13 cellular contexts compared by ENCODE assay signal in the genomic region with DNA sequence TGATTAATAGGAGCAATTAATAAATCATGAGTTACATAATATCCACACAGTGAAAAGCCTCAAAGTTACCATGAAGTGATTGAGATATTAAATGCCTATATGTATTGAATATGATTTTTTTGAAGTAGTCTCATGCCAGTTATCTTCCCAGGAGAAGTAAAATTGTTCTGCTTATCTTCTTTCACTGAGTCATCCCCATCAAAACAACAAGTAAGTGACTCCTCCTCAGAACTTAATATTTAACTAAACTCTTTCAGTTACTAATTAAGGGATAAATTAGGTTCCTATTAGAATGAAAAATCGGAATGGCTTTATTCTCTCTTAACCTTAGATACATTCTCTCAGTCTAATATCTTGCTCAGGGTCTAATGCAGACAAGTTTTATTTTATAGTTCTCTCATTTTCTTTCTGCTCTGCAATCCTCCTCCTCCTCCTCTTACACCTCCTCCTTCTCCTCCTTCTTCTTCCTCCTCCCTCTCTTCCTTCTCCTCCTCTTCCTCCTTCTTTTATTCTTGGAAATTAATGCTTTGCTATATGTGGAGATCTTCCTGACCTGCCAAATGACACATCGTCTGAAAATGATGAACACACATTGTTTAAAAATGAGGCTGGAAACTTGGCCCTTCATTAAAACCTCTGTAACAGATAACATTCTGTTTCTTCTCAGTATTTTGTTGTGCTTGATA.
DNase-seq lines count a peak whose midpoint lies in the region; ATAC-seq and TF ChIP-seq lines count a peak whose summit lies in the region.
"Had no signal": no experiment of that assay in that cellular context is flagged by ENCODE, and none has a peak within 500 bp of the region (broad histone marks: within the 10 kb centered on the region; RNA-seq: fewer than 3 reads in every experiment).

No MANE protein-coding gene starts in this region.

- peak overlapping the region; percentile 68 for H3K27ac Mint-ChIP-seq in T-helper 2 cell treated with Interferon-gamma antibody and Interleukin-4, amounts not matched to agents 5 μg/mL and 100 μg/mL, for 36 hours
- no peak overlapping the region for H3K27ac Mint-ChIP-seq in WTC11

- no peak for TF ChIP-seq CTCF in brain microvascular endothelial cell (IDR thresholded peaks at IDR 0.05; ENCODE audit: low read depth, low read length, missing control alignments)
- no peak for TF ChIP-seq CTCF in neutrophil (IDR thresholded peaks at IDR 0.05)
- no peak for TF ChIP-seq CTCF in WTC11 (IDR thresholded peaks at IDR 0.05)

- no peak overlapping the region for H2AK5ac ChIP-seq in neuronal stem cell (ENCODE audit: low read depth, low read length)

- no peak overlapping the region for H3K18ac ChIP-seq in neuronal stem cell (ENCODE audit: low read length)

- POLR2A ChIA-PET in WTC11 (lab: Charles Lee) = no interaction called here

- no CpG with 5 or more reads among the region's 2 CpGs for WGBS in neuronal stem cell (ENCODE audit: extremely low coverage in 2 of 2, insufficient read length in 2 of 2, insufficient replicate concordance in 1 of 2), 2 donors

- peaks cover 10% of the 10 kb centered on the region; the same call in 1 of the 2 replicates for H3K36me3 ChIP-seq in KOPT-K1 (ENCODE audit: insufficient read depth, low read length)
- no peaks in the 10 kb centered on the region for H3K36me3 ChIP-seq in brain microvascular endothelial cell (replicated peaks)
- H3K36me3 ChIP-seq in neutrophil = no peaks in the 10 kb centered on the region
- H3K36me3 ChIP-seq in neuronal stem cell (replicated peaks in 1 of 2; ENCODE audit: control insufficient read depth in 2 of 2, insufficient read depth in 2 of 2, low read length in 2 of 2) = no peaks in the 10 kb centered on the region
- H3K36me3 ChIP-seq: pancreas, WERI-Rb-1 had no signal

- in situ Hi-C loops in brain microvascular endothelial cell (cut with HindIII; ENCODE audit: low pct_ligation_motif_present, low sequenced_read_pairs) = no loop called here

- H3K4me3 ChIP-seq in brain microvascular endothelial cell (ENCODE audit: low read depth, low read length) (no peak overlapping the region), neutrophil (ENCODE audit: low read depth in 1 of 2, low read length in 1 of 2) (no peak overlapping the region), neuronal stem cell (ENCODE audit: low read length in 2 of 2) (no peak overlapping the region)
- H3K4me3 ChIP-seq: pancreas had no signal

- H3K4ac ChIP-seq in neuronal stem cell (ENCODE audit: low read length) = no peak overlapping the region

- H2BK15ac ChIP-seq in neuronal stem cell (ENCODE audit: low read length) = no peak overlapping the region

- peaks cover 87% of the 10 kb centered on the region for H3K4me1 Mint-ChIP-seq in T-helper 2 cell treated with Interferon-gamma antibody and Interleukin-4, amounts not matched to agents 5 μg/mL and 100 μg/mL, for 36 hours (ENCODE audit: low read depth)
- H3K4me1 Mint-ChIP-seq in WTC11 = peaks cover 5% of the 10 kb centered on the region

- H3K23ac ChIP-seq in neuronal stem cell (ENCODE audit: low read depth, low read length, poor library complexity) = no peak overlapping the region

- no peak overlapping the region for H2BK12ac ChIP-seq in neuronal stem cell (ENCODE audit: low read length)

- DNase-seq in T-helper 2 cell treated with Interferon-gamma antibody and Interleukin-4, amounts not matched to agents 5 μg/mL and 100 μg/mL, for 36 hours (ENCODE audit: low spot score) = no peak
- DNase-seq in T-helper 2 cell = no peak
- peak; percentile 58 for DNase-seq in brain microvascular endothelial cell
- no peak for DNase-seq in neuronal stem cell (ENCODE audit: low spot score)
- DNase-seq in WTC11 (ENCODE audit: low spot score) = no peak
- DNase-seq: 8988T; activated gamma-delta T cell; pancreas; stimulated activated CD4-positive, alpha-beta T cell treated with anti-CD3 and anti-CD28 coated beads, Interleukin-2, amount 100 ng/mL, for 24 hours; WERI-Rb-1 had no signal

- H3K79me1 ChIP-seq in neuronal stem cell (ENCODE audit: low read depth, low read length) = no peaks in the 10 kb centered on the region

- CTCF ChIA-PET in WTC11 (lab: Charles Lee) = no interaction called here

- H3K27me3 ChIP-seq in brain microvascular endothelial cell (replicated peaks) = no peaks in the 10 kb centered on the region
- H3K27me3 ChIP-seq in neutrophil = no peaks in the 10 kb centered on the region
- H3K27me3 ChIP-seq in neuronal stem cell (ENCODE audit: control insufficient read depth in 3 of 3, insufficient read depth in 3 of 3, low read depth in 1 of 3, low read length in 3 of 3) = no peaks in the 10 kb centered on the region

- no peaks in the 10 kb centered on the region for H3K9me3 ChIP-seq in KOPT-K1 (ENCODE audit: insufficient read depth, low read length, poor library complexity, severe bottlenecking)
- H3K9me3 ChIP-seq in neutrophil = no peaks in the 10 kb centered on the region
- no peaks in the 10 kb centered on the region for H3K9me3 ChIP-seq in neuronal stem cell (replicated peaks in 1 of 2; ENCODE audit: control insufficient read depth in 2 of 2, insufficient read depth in 1 of 2, low read depth in 1 of 2, low read length in 2 of 2)
- H3K9me3 ChIP-seq: pancreas had no signal

- no peak overlapping the region for H4K8ac ChIP-seq in neuronal stem cell (ENCODE audit: low read depth, low read length)

- peak overlapping the region; percentile 48 for H3K4me3 Mint-ChIP-seq in T-helper 2 cell treated with Interferon-gamma antibody and Interleukin-4, amounts not matched to agents 5 μg/mL and 100 μg/mL, for 36 hours
- no peak overlapping the region for H3K4me3 Mint-ChIP-seq in WTC11

- peak overlapping the region; percentile 93 for H3K27ac ChIP-seq in KOPT-K1 (ENCODE audit: low read depth, low read length, poor library complexity, severe bottlenecking)
- H3K27ac ChIP-seq in brain microvascular endothelial cell = peak overlapping the region; percentile 92
- H3K27ac ChIP-seq in neutrophil = peak overlapping the region; percentile 56
- H3K27ac ChIP-seq in neuronal stem cell (replicated peaks; ENCODE audit: low read length) = no peak overlapping the region
- H3K27ac ChIP-seq: pancreas, WERI-Rb-1 had no signal

- H2BK5ac ChIP-seq in neuronal stem cell (ENCODE audit: low read length) = no peak overlapping the region

- H3K14ac ChIP-seq in neuronal stem cell (ENCODE audit: low read length) = no peak overlapping the region

- ATAC-seq in GM21447 (IDR thresholded peaks at IDR 0.05; ENCODE audit: unreplicated experiment) = no peak
- ATAC-seq in WTC11 = no peak
- ATAC-seq: pancreas had no signal

- no peaks in the 10 kb centered on the region for H3K27me3 Mint-ChIP-seq in T-helper 2 cell treated with Interferon-gamma antibody and Interleukin-4, amounts not matched to agents 5 μg/mL and 100 μg/mL, for 36 hours (ENCODE audit: low read depth)
- no peaks in the 10 kb centered on the region for H3K27me3 Mint-ChIP-seq in WTC11 (ENCODE audit: low read depth)

- no peaks in the 10 kb centered on the region for H3K9me3 Mint-ChIP-seq in T-helper 2 cell treated with Interferon-gamma antibody and Interleukin-4, amounts not matched to agents 5 μg/mL and 100 μg/mL, for 36 hours
- H3K9me3 Mint-ChIP-seq in WTC11 = no peaks in the 10 kb centered on the region

- no peak overlapping the region for H4K91ac ChIP-seq in neuronal stem cell (ENCODE audit: low read depth, low read length, poor library complexity)

- no peak overlapping the region for H2BK120ac ChIP-seq in neuronal stem cell (ENCODE audit: low read depth, low read length)

- H3K4me1 ChIP-seq in neutrophil (ENCODE audit: control insufficient read depth in 1 of 2, insufficient read depth in 1 of 2, low read depth in 1 of 2, low read length in 1 of 2) (peaks cover 36 to 64% of the 10 kb centered on the region in 2 experiments), neuronal stem cell (ENCODE audit: control insufficient read depth in 2 of 2, insufficient read depth in 1 of 2, low read depth in 1 of 2, low read length in 2 of 2) (peaks cover 0 to 3% of the 10 kb centered on the region in 2 donors)
- H3K4me1 ChIP-seq: pancreas had no signal

- H3K4me2 ChIP-seq in neuronal stem cell (ENCODE audit: insufficient read depth, low read length, poor library complexity, severe bottlenecking) = no peak overlapping the region

- H2AFZ ChIP-seq in neuronal stem cell (ENCODE audit: low read length) = no peak overlapping the region

- no peak overlapping the region for H3K9ac ChIP-seq in neuronal stem cell (ENCODE audit: low read depth, low read length, poor library complexity)

- H3K36me3 Mint-ChIP-seq in T-helper 2 cell treated with Interferon-gamma antibody and Interleukin-4, amounts not matched to agents 5 μg/mL and 100 μg/mL, for 36 hours (ENCODE audit: low read depth) = peaks cover 19% of the 10 kb centered on the region
- H3K36me3 Mint-ChIP-seq in WTC11 = no peaks in the 10 kb centered on the region

TF ChIP-seq in WTC11, 78 proteins besides CTCF, POLR2A, EP300 and RAD21 (continues in another document):
- TF ChIP-seq IRF1 (CRISPR knock-in tag; IDR thresholded peaks at IDR 0.05) (no peak), ELF4 (CRISPR knock-in tag; IDR thresholded peaks at IDR 0.05; ENCODE audit: low read depth) (no peak)
- TF ChIP-seq, protein P1, sequence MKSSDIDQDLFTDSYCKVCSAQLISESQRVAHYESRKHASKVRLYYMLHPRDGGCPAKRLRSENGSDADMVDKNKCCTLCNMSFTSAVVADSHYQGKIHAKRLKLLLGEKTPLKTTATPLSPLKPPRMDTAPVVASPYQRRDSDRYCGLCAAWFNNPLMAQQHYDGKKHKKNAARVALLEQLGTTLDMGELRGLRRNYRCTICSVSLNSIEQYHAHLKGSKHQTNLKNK (CRISPR knock-in tag; IDR thresholded peaks at IDR 0.05) = no peak
